In the genomic region with DNA sequence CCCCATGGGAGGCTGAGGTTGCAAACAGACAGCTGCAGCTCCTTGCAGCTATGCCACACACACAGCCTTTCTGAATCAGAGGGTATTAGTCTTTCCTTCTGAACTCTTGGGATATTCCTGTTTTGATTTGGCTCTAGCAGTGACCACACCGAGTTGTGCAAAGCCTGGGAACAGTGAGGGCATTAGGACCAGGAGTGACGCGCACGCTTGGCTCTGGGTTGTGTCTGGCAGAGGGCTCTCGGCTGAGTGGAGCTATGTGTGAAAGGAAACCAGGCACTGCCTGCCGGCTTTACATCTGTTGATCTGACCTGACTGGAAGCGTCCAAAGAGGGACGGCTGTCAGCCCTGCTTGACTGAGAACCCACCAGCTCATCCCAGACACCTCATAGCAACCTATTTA, we compare ENCODE assay signal across 9 cellular contexts. TPM values are rescaled to one million over a fixed set of nuclear protein-coding genes. Genes with fewer than 3 reads are reported as not detected.
DNase-seq lines count a peak whose midpoint lies in the region; ATAC-seq and TF ChIP-seq lines count a peak whose summit lies in the region.
"Had no signal": no experiment of that assay in that cellular context is flagged by ENCODE, and none has a peak within 500 bp of the region (broad histone marks: within the 10 kb centered on the region; RNA-seq: fewer than 3 reads in every experiment).

A gene with protein sequence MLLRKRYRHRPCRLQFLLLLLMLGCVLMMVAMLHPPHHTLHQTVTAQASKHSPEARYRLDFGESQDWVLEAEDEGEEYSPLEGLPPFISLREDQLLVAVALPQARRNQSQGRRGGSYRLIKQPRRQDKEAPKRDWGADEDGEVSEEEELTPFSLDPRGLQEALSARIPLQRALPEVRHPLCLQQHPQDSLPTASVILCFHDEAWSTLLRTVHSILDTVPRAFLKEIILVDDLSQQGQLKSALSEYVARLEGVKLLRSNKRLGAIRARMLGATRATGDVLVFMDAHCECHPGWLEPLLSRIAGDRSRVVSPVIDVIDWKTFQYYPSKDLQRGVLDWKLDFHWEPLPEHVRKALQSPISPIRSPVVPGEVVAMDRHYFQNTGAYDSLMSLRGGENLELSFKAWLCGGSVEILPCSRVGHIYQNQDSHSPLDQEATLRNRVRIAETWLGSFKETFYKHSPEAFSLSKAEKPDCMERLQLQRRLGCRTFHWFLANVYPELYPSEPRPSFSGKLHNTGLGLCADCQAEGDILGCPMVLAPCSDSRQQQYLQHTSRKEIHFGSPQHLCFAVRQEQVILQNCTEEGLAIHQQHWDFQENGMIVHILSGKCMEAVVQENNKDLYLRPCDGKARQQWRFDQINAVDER (plus strand): TSS at position 292 of the 400 bp plus-strand sequence. CDS start 472 bp downstream, outside the sequence.

- H3K27me3 Mint-ChIP-seq in CD4-positive, alpha-beta T cell, result peaks cover 22% of the 10 kb centered on the region
- peaks cover 24% of the 10 kb centered on the region for H3K27me3 Mint-ChIP-seq in activated CD4-positive, alpha-beta T cell treated with anti-CD3 and anti-CD28 coated beads, Interleukin-2, amount 10 ng/mL, durations not matched to agents 7 days and 5 days

- no peak within 1 kb of the TSS for H3K4me3 Mint-ChIP-seq in CD4-positive, alpha-beta T cell
- no peak within 1 kb of the TSS for H3K4me3 Mint-ChIP-seq in activated CD4-positive, alpha-beta T cell treated with anti-CD3 and anti-CD28 coated beads, Interleukin-2, amount 10 ng/mL, durations not matched to agents 7 days and 5 days
- H3K4me3 Mint-ChIP-seq: activated CD4-positive, alpha-beta T cell treated with anti-CD3 and anti-CD28 coated beads for 36 hours had no signal

- DNase-seq in AG08395 (ENCODE audit: low spot score), result peak; percentile 93
- peak; percentile 52 for DNase-seq in T1000 (lab: John Stamatoyannopoulos, UW)
- DNase-seq in foreskin fibroblast, result peak; percentile 98
- DNase-seq in occipital lobe (lab: John Stamatoyannopoulos, UW), result peak; percentile 82
- no peak for DNase-seq in activated CD4-positive, alpha-beta T cell treated with anti-CD3 and anti-CD28 coated beads for 1 hour
- DNase-seq in CD4-positive, alpha-beta T cell, result no peak
- DNase-seq in NCI-H1092 (lab: John Stamatoyannopoulos, UW), result no peak
- DNase-seq in activated CD4-positive, alpha-beta T cell treated with anti-CD3 and anti-CD28 coated beads, Interleukin-2, amount 10 ng/mL, durations not matched to agents 7 days and 5 days, result no peak
- DNase-seq: activated CD4-positive, alpha-beta T cell treated with anti-CD3 and anti-CD28 coated beads for 36 hours had no signal

- no peak for ATAC-seq in CD4-positive, alpha-beta T cell (ENCODE audit: poor library complexity)
- ATAC-seq: activated CD4-positive, alpha-beta T cell treated with anti-CD3 and anti-CD28 coated beads for 36 hours had no signal

- POLR2A ChIA-PET in CD4-positive, alpha-beta T cell (lab: Charles Lee), result no interaction called here
- POLR2A ChIA-PET in activated CD4-positive, alpha-beta T cell treated with anti-CD3 and anti-CD28 coated beads, Interleukin-2, amount 10 ng/mL, durations not matched to agents 7 days and 5 days (lab: Charles Lee), result no interaction called here

- H3K9me3 ChIP-seq in CD4-positive, alpha-beta T cell (ENCODE audit: control insufficient read depth, low read length), result no peaks in the 10 kb centered on the region

- H3K27me3 ChIP-seq in CD4-positive, alpha-beta T cell (ENCODE audit: control insufficient read depth, insufficient read depth, low read length), result no peaks in the 10 kb centered on the region

- no peak within 1 kb of the TSS for H3K27ac Mint-ChIP-seq in CD4-positive, alpha-beta T cell
- no peak within 1 kb of the TSS for H3K27ac Mint-ChIP-seq in activated CD4-positive, alpha-beta T cell treated with anti-CD3 and anti-CD28 coated beads, Interleukin-2, amount 10 ng/mL, durations not matched to agents 7 days and 5 days
- H3K27ac Mint-ChIP-seq: activated CD4-positive, alpha-beta T cell treated with anti-CD3 and anti-CD28 coated beads for 36 hours had no signal

- H3K9me3 Mint-ChIP-seq in CD4-positive, alpha-beta T cell, result no peaks in the 10 kb centered on the region
- no peaks in the 10 kb centered on the region for H3K9me3 Mint-ChIP-seq in activated CD4-positive, alpha-beta T cell treated with anti-CD3 and anti-CD28 coated beads, Interleukin-2, amount 10 ng/mL, durations not matched to agents 7 days and 5 days

- intact Hi-C loops in CD4-positive, alpha-beta T cell (cut with DNase I, micrococcal nuclease), result no loop called here

- TF ChIP-seq CTCF in foreskin fibroblast (IDR thresholded peaks at IDR 0.05; ENCODE audit: low read depth, low read length), result no peak
- no peak for TF ChIP-seq CTCF in CD4-positive, alpha-beta T cell (IDR thresholded peaks at IDR 0.05)

- H3K4me1 Mint-ChIP-seq in CD4-positive, alpha-beta T cell (ENCODE audit: low read depth), result no peaks in the 10 kb centered on the region
- H3K4me1 Mint-ChIP-seq in activated CD4-positive, alpha-beta T cell treated with anti-CD3 and anti-CD28 coated beads, Interleukin-2, amount 10 ng/mL, durations not matched to agents 7 days and 5 days, result peaks cover 4% of the 10 kb centered on the region
- H3K4me1 Mint-ChIP-seq: activated CD4-positive, alpha-beta T cell treated with anti-CD3 and anti-CD28 coated beads for 36 hours had no signal

- CTCF ChIA-PET in CD4-positive, alpha-beta T cell (lab: Charles Lee), result no interaction called here
- CTCF ChIA-PET in activated CD4-positive, alpha-beta T cell treated with anti-CD3 and anti-CD28 coated beads, Interleukin-2, amount 10 ng/mL, durations not matched to agents 7 days and 5 days (lab: Charles Lee), result interaction anchor here (1.2 to 1.4 kb wide), 3 partner anchors 31 to 70 kb away, joined by 3 to 4 read pairs (median 4); no protein-coding TSS in a partner anchor

- peak within 1 kb of the TSS; percentile 34 to 38 for H3K4me3 ChIP-seq in foreskin fibroblast (ENCODE audit: low read depth in 1 of 2, low read length in 2 of 2)

- no peak within 1 kb of the TSS for H3K27ac ChIP-seq in CD4-positive, alpha-beta T cell (ENCODE audit: low read depth, low read length)

- H3K36me3 Mint-ChIP-seq in CD4-positive, alpha-beta T cell (ENCODE audit: low read depth), result no peaks in the 10 kb centered on the region
- no peaks in the 10 kb centered on the region for H3K36me3 Mint-ChIP-seq in activated CD4-positive, alpha-beta T cell treated with anti-CD3 and anti-CD28 coated beads, Interleukin-2, amount 10 ng/mL, durations not matched to agents 7 days and 5 days (ENCODE audit: low read depth)

RNA-seq across cellular contexts. Expression of the gene that starts here (rescaled TPM):
- total RNA-seq in occipital lobe, result 2.0 TPM
- total RNA-seq in CD4-positive, alpha-beta T cell, result not detected
- not detected for total RNA-seq in activated CD4-positive, alpha-beta T cell treated with anti-CD3 and anti-CD28 coated beads, Interleukin-2, amount 10 ng/mL, durations not matched to agents 7 days and 5 days
- total RNA-seq: activated CD4-positive, alpha-beta T cell treated with anti-CD3 and anti-CD28 coated beads for 36 hours had no signal

Comparison
In these comparisons a context has a peak if more than half of its experiments do, and no peak if none do; other contexts are left out.
1. DNase-seq: peak in AG08395 (single experiment), T1000 (single experiment), foreskin fibroblast (2 of 2) and occipital lobe (single experiment); none in activated CD4-positive, alpha-beta T cell treated with anti-CD3 and anti-CD28 coated beads for 1 hour (single experiment), CD4-positive, alpha-beta T cell (0 of 10), NCI-H1092 (single experiment) and activated CD4-positive, alpha-beta T cell treated with anti-CD3 and anti-CD28 coated beads, Interleukin-2, amount 10 ng/mL, durations not matched to agents 7 days and 5 days (single experiment).